ENCODE assay signal across 8 cellular contexts in the genomic region with DNA sequence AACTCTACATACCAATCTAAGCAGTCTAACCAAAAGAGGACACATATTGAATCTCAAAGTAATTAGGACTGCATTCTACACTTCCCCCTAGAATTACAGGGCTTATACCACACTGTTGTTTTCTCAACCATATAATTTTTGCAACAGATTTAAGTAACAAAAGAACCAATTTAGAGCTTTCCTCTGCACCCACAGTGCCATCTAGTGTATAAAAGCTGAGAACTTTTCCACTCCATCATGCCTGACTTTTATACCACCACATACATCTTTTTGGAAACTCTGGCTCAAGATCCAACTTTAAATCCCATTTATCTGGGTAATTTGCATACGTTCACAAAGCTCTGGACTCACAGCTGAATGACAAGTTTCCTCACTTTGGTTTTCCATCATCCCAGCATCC.
DNase-seq lines count a peak whose midpoint lies in the region; ATAC-seq, FAIRE-seq and TF ChIP-seq lines count a peak whose summit lies in the region.

No MANE protein-coding gene starts in this region.

- FAIRE-seq in K562 (lab: Jason Lieb, UNC), result peak; percentile 19

- DNase-seq in Daoy (ENCODE audit: low read depth) (peak; percentile 10), Kasumi-1 (lab: John Stamatoyannopoulos, UW) (peak; percentile 17 to 47), K562 (ENCODE audit: extremely low read depth in 1 of 4, low spot score in 3 of 4) (peak in 2 of 4 experiments; percentile 13 to 33), medulla oblongata (ENCODE audit: extremely low spot score) (peak; percentile 60), NCI-H526 (lab: John Stamatoyannopoulos, UW) (no peak), NCI-H1436 treated with DMSO at 0.1 percent for 48 hours (lab: John Stamatoyannopoulos, UW) (no peak)

- H3K27ac ChIP-seq in K562 (ENCODE audit: extremely low read depth, low read depth, low read length), result no peak overlapping the region

- H3K9ac ChIP-seq in K562 (ENCODE audit: insufficient read depth in 1 of 2, low read depth in 2 of 2, low read length in 2 of 2), result no peak overlapping the region

- TF ChIP-seq CTCF in K562 (IDR thresholded peaks at IDR 0.05 in 2 of 3, conservative IDR thresholded peaks at IDR 0.05 in 1 of 3; ENCODE audit: insufficient read depth in 2 of 3, low read depth in 1 of 3, low read length in 3 of 3), result peak; percentile 43 to 54 (median 45); a peak in 4 of 6 replicates

- ATAC-seq in K562 (peak; percentile 44; the same call in 2 of the 3 replicates), GM21528 (IDR thresholded peaks at IDR 0.05; ENCODE audit: low FRiP score, unreplicated experiment) (no peak), HG03025 (IDR thresholded peaks at IDR 0.05; ENCODE audit: low FRiP score, unreplicated experiment) (no peak)

- no peaks in the 10 kb centered on the region for H3K36me3 ChIP-seq in K562 (ENCODE audit: control insufficient read depth, insufficient read depth, low read length)

- TF ChIP-seq RAD21 in K562 (CRISPR knock-in tag; conservative IDR thresholded peaks at IDR 0.05 in 1 of 2, IDR thresholded peaks at IDR 0.05 in 1 of 2), result peak; percentile 48 to 59

- H4K20me1 ChIP-seq in K562 (replicated peaks; ENCODE audit: control insufficient read depth, insufficient read depth, low read length), result no peaks in the 10 kb centered on the region

- BruUV-seq in K562 (replicated peaks; lab: Mats Ljungman, UMichigan), result no TSS peak

- 0% methylated on average over 1 of the region's 1 CpG for WGBS in K562 (ENCODE audit: insufficient coverage, low coverage, missing lambda C conversion rate)

- no peak overlapping the region for H2AFZ ChIP-seq in K562 (ENCODE audit: low read depth, low read length)

- POLR2A ChIA-PET in K562 (lab: Yijun Ruan, JAX), result interaction anchor here (1.2 kb wide), 1 partner anchor 19 kb away, joined by 5 read pairs; no protein-coding TSS in a partner anchor

- TF ChIP-seq POLR2A in K562 (conservative IDR thresholded peaks at IDR 0.05), result no peak

- H3K27me3 ChIP-seq in K562 (ENCODE audit: control insufficient read depth in 2 of 2, insufficient read depth in 2 of 2, low read length in 2 of 2), result no peaks in the 10 kb centered on the region

- no peaks in the 10 kb centered on the region for H3K4me1 ChIP-seq in K562 (replicated peaks in 1 of 2; ENCODE audit: control insufficient read depth in 2 of 2, insufficient read depth in 2 of 2, low read length in 2 of 2)

- no peak overlapping the region for H3K4me3 ChIP-seq in K562

- H3K9me1 ChIP-seq in K562 (ENCODE audit: control insufficient read depth, insufficient read depth, low read length), result no peaks in the 10 kb centered on the region

- no peaks in the 10 kb centered on the region for H3K79me2 ChIP-seq in K562 (ENCODE audit: control insufficient read depth, insufficient read depth, low read length)

- in situ Hi-C loops in K562 (cut with MboI), result no loop called here

- intact Hi-C loops in K562 (cut with micrococcal nuclease), result loop anchor here (5.0 kb wide), 2 partner anchors 217 to 287 kb away; no protein-coding TSS in a partner anchor

- CTCF ChIA-PET in K562 (lab: Yijun Ruan, JAX; ENCODE audit: low intra/inter-chr PET ratio), result interaction anchor here (0.8 kb wide), 1 partner anchor 283 kb away, joined by 3 read pairs; no protein-coding TSS in a partner anchor

- TF ChIP-seq EP300 in K562 (IDR thresholded peaks at IDR 0.05; ENCODE audit: low read length), result no peak

- H3K4me2 ChIP-seq in K562 (ENCODE audit: insufficient read depth, low read length), result no peak overlapping the region

- H3K9me3 ChIP-seq in K562 (replicated peaks; ENCODE audit: control insufficient read depth, insufficient read depth, low read depth, low read length), result no peaks in the 10 kb centered on the region

TF ChIP-seq in K562, 482 proteins besides CTCF, POLR2A, EP300 and RAD21 (continues in another document):
- TF ChIP-seq PTRF (tag; IDR thresholded peaks at IDR 0.05), result no peak
- TF ChIP-seq NFIC (IDR thresholded peaks at IDR 0.05), result no peak
- TF ChIP-seq SIN3A (IDR thresholded peaks at IDR 0.05; ENCODE audit: borderline replicate concordance in 2 of 2, control insufficient read depth in 1 of 2, low read depth in 2 of 2, low read length in 2 of 2), result no peak
- TF ChIP-seq ZNF561 (CRISPR knock-in tag; conservative IDR thresholded peaks at IDR 0.05), result no peak
- no peak for TF ChIP-seq FOSL1 (tag; conservative IDR thresholded peaks at IDR 0.05)
- no peak for TF ChIP-seq ZNF699 (CRISPR knock-in tag; IDR thresholded peaks at IDR 0.05; ENCODE audit: insufficient replicate concordance)
- TF ChIP-seq, protein P1, sequence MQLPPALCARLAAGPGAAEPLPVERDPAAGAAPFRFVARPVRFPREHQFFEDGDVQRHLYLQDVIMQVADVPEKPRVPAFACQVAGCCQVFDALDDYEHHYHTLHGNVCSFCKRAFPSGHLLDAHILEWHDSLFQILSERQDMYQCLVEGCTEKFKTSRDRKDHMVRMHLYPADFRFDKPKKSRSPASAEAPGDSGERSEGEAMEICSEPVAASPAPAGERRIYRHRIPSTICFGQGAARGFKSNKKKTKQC (CRISPR knock-in tag; IDR thresholded peaks at IDR 0.05), result no peak
- TF ChIP-seq HOXB6 (CRISPR knock-in tag; IDR thresholded peaks at IDR 0.05; ENCODE audit: borderline replicate concordance), result no peak
- TF ChIP-seq, protein P2, sequence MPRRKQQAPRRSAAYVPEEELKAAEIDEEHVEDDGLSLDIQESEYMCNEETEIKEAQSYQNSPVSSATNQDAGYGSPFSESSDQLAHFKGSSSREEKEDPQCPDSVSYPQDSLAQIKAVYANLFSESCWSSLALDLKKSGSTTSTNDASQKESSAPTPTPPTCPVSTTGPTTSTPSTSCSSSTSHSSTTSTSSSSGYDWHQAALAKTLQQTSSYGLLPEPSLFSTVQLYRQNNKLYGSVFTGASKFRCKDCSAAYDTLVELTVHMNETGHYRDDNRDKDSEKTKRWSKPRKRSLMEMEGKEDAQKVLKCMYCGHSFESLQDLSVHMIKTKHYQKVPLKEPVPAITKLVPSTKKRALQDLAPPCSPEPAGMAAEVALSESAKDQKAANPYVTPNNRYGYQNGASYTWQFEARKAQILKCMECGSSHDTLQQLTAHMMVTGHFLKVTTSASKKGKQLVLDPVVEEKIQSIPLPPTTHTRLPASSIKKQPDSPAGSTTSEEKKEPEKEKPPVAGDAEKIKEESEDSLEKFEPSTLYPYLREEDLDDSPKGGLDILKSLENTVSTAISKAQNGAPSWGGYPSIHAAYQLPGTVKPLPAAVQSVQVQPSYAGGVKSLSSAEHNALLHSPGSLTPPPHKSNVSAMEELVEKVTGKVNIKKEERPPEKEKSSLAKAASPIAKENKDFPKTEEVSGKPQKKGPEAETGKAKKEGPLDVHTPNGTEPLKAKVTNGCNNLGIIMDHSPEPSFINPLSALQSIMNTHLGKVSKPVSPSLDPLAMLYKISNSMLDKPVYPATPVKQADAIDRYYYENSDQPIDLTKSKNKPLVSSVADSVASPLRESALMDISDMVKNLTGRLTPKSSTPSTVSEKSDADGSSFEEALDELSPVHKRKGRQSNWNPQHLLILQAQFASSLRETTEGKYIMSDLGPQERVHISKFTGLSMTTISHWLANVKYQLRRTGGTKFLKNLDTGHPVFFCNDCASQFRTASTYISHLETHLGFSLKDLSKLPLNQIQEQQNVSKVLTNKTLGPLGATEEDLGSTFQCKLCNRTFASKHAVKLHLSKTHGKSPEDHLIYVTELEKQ (CRISPR knock-in tag; IDR thresholded peaks at IDR 0.05), result no peak
- TF ChIP-seq NR4A1 (CRISPR knock-in tag; IDR thresholded peaks at IDR 0.05), result no peak
- no peak for TF ChIP-seq NR4A1 (tag; IDR thresholded peaks at IDR 0.05)
- TF ChIP-seq, protein P3, sequence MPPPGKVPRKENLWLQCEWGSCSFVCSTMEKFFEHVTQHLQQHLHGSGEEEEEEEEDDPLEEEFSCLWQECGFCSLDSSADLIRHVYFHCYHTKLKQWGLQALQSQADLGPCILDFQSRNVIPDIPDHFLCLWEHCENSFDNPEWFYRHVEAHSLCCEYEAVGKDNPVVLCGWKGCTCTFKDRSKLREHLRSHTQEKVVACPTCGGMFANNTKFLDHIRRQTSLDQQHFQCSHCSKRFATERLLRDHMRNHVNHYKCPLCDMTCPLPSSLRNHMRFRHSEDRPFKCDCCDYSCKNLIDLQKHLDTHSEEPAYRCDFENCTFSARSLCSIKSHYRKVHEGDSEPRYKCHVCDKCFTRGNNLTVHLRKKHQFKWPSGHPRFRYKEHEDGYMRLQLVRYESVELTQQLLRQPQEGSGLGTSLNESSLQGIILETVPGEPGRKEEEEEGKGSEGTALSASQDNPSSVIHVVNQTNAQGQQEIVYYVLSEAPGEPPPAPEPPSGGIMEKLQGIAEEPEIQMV (tag; conservative IDR thresholded peaks at IDR 0.05; ENCODE audit: low read depth), result no peak
- no peak for TF ChIP-seq TAF15 (IDR thresholded peaks at IDR 0.05; ENCODE audit: low read depth, low read length)
- TF ChIP-seq POU5F1 (IDR thresholded peaks at IDR 0.05; ENCODE audit: borderline replicate concordance, low read depth, low read length, partially characterized antibody), result no peak
- TF ChIP-seq MCM5 (IDR thresholded peaks at IDR 0.05; ENCODE audit: low read depth), result no peak
- TF ChIP-seq STAG1 (CRISPR knock-in tag; IDR thresholded peaks at IDR 0.05; ENCODE audit: borderline replicate concordance), result no peak
- TF ChIP-seq, protein P4, sequence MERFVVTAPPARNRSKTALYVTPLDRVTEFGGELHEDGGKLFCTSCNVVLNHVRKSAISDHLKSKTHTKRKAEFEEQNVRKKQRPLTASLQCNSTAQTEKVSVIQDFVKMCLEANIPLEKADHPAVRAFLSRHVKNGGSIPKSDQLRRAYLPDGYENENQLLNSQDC (CRISPR knock-in tag; IDR thresholded peaks at IDR 0.05), result no peak
- TF ChIP-seq, protein P5, sequence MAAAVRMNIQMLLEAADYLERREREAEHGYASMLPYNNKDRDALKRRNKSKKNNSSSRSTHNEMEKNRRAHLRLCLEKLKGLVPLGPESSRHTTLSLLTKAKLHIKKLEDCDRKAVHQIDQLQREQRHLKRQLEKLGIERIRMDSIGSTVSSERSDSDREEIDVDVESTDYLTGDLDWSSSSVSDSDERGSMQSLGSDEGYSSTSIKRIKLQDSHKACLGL (CRISPR knock-in tag; IDR thresholded peaks at IDR 0.05; ENCODE audit: borderline replicate concordance, poor library complexity, severe bottlenecking), result no peak
- TF ChIP-seq NFATC3 (IDR thresholded peaks at IDR 0.05), result no peak

Comparison
In these comparisons a context has a peak if more than half of its experiments do, and no peak if none do; other contexts are left out.
1. DNase-seq: peak in Daoy (single experiment), Kasumi-1 (2 of 2) and medulla oblongata (single experiment); none in NCI-H526 (0 of 2) and NCI-H1436 treated with DMSO at 0.1 percent for 48 hours (single experiment).